ENCODE assay signal across 8 cellular contexts in genomic region chr10:50068352-50068659, GRCh38. TPM values are rescaled to one million over a fixed set of nuclear protein-coding genes. Genes with fewer than 3 reads are reported as not detected.
DNase-seq lines count a peak whose midpoint lies in the region; ATAC-seq, FAIRE-seq and TF ChIP-seq lines count a peak whose summit lies in the region.
"Not testable (repeated sequence)": the region's sequence is repeated elsewhere in the genome, so short reads cannot be mapped to it uniquely, and the experiment has no call there.

No MANE protein-coding gene starts in this region.

- CTCF ChIA-PET in CD4-positive, alpha-beta memory T cell (lab: Charles Lee; ENCODE audit: partially characterized antibody); T-cell (lab: Charles Lee): not testable (repeated sequence)

- H3K4me3 Mint-ChIP-seq in CD4-positive, alpha-beta memory T cell: peak overlapping the region; percentile 68 to 86 (median 78)
- peak overlapping the region; percentile 73 to 78 (median 77) for H3K4me3 Mint-ChIP-seq in T-cell

- H3K9me3 Mint-ChIP-seq in CD4-positive, alpha-beta memory T cell; T-cell: not testable (repeated sequence)

- not testable (repeated sequence) for H3K36me3 ChIP-seq in CD4-positive, alpha-beta memory T cell (ENCODE audit: insufficient read depth, low read length); adipocyte (ENCODE audit: control insufficient read depth, insufficient read depth, low read length, severe bottlenecking); keratinocyte (ENCODE audit: control insufficient read depth in 2 of 2, extremely low read depth in 1 of 2, insufficient read depth in 2 of 2, low read length in 2 of 2); neuron (ENCODE audit: insufficient read depth, low read length); suprapubic skin

- intact Hi-C loops in CD4-positive, alpha-beta memory T cell (cut with micrococcal nuclease): not testable (repeated sequence)

- WGBS in suprapubic skin: 14% methylated on average over 1 of the region's 13 CpGs

- dilution Hi-C loops in keratinocyte (cut with MboI; ENCODE audit: extremely low pct_ligation_motif_present, low sequenced_read_pairs): not testable (repeated sequence)

- not testable (repeated sequence) for H3K27ac ChIP-seq in CD4-positive, alpha-beta memory T cell (ENCODE audit: low read depth, low read length); keratinocyte (ENCODE audit: control insufficient read depth, insufficient read depth, low read length)
- H3K27ac ChIP-seq in suprapubic skin: peak overlapping the region; percentile 72

- H3K27ac Mint-ChIP-seq in CD4-positive, alpha-beta memory T cell: peak overlapping the region in 3 of 7 donors; percentile 50 to 95 (median 74)
- peak overlapping the region in 1 of 2 donors; percentile 72 for H3K27ac Mint-ChIP-seq in T-cell

- not testable (repeated sequence) for TF ChIP-seq POLR2A in suprapubic skin (IDR thresholded peaks at IDR 0.05)

- peaks cover 4 to 28% (median 9%) of the 10 kb centered on the region in 4 donors for H3K4me1 Mint-ChIP-seq in CD4-positive, alpha-beta memory T cell
- peaks cover 7 to 14% (median 12%) of the 10 kb centered on the region in 3 donors for H3K4me1 Mint-ChIP-seq in T-cell

- H3K4me2 ChIP-seq in keratinocyte (ENCODE audit: control insufficient read depth, extremely low read depth, insufficient read depth, low read depth, low read length): peak overlapping the region; percentile 62

- H3K27me3 Mint-ChIP-seq in CD4-positive, alpha-beta memory T cell; T-cell: not testable (repeated sequence)

- H3K9ac ChIP-seq in adipocyte (ENCODE audit: low read length) (peak overlapping the region; percentile 91), keratinocyte (ENCODE audit: control insufficient read depth, extremely low read depth, insufficient read depth, low read length) (peak overlapping the region; percentile 71)

- POLR2A ChIA-PET in CD4-positive, alpha-beta memory T cell (lab: Charles Lee; ENCODE audit: partially characterized antibody): interaction anchor here (1.1 to 1.8 kb wide), 2 partner anchors 529 to 556 kb away, joined by 6 to 11 read pairs; partner anchors contain the start of genes ERCC6 and SGMS1
- POLR2A ChIA-PET in T-cell (lab: Charles Lee): not testable (repeated sequence)

- TF ChIP-seq CTCF in epithelial cell of esophagus (IDR thresholded peaks at IDR 0.05; ENCODE audit: insufficient read depth, low read depth, low read length, missing control alignments); keratinocyte (optimal IDR thresholded peaks at IDR 0.05 in 1 of 3, IDR thresholded peaks at IDR 0.05 in 1 of 3, conservative IDR thresholded peaks at IDR 0.05 in 1 of 3; ENCODE audit: extremely low read depth in 1 of 3, insufficient read depth in 2 of 3, low read length in 3 of 3); suprapubic skin (IDR thresholded peaks at IDR 0.05): not testable (repeated sequence)

- not testable (repeated sequence) for H3K9me3 ChIP-seq in CD4-positive, alpha-beta memory T cell (ENCODE audit: control insufficient read depth in 1 of 2, low read length in 2 of 2); adipocyte (ENCODE audit: control insufficient read depth, low read length); keratinocyte (ENCODE audit: control insufficient read depth, low read depth, low read length); neuron (ENCODE audit: low read length); suprapubic skin

- FAIRE-seq in keratinocyte (lab: Jason Lieb, UNC): not testable (repeated sequence)

- H3K27me3 ChIP-seq in CD4-positive, alpha-beta memory T cell (ENCODE audit: insufficient read depth, low read length); adipocyte (replicated peaks; ENCODE audit: control insufficient read depth, insufficient read depth, low read length); keratinocyte (ENCODE audit: control insufficient read depth, extremely low read depth, insufficient read depth, low read length); neuron (ENCODE audit: insufficient read depth, low read length); suprapubic skin: not testable (repeated sequence)

- H4K20me1 ChIP-seq in keratinocyte (ENCODE audit: control insufficient read depth, extremely low read depth, insufficient read depth, low read length): not testable (repeated sequence)

- not testable (repeated sequence) for H3K4me1 ChIP-seq in CD4-positive, alpha-beta memory T cell (ENCODE audit: insufficient read depth, low read length); adipocyte (ENCODE audit: control insufficient read depth, insufficient read depth, low read length); keratinocyte (ENCODE audit: control insufficient read depth, extremely low read depth, insufficient read depth, low read length); neuron (ENCODE audit: insufficient read depth, low read length)
- H3K4me1 ChIP-seq in suprapubic skin: peaks cover 13% of the 10 kb centered on the region

- H2AFZ ChIP-seq in keratinocyte (ENCODE audit: control insufficient read depth, low read length) (peak overlapping the region; percentile 26), neuron (ENCODE audit: low read depth, low read length) (peak overlapping the region; percentile 48)

- not testable (repeated sequence) for TF ChIP-seq EP300 in suprapubic skin (IDR thresholded peaks at IDR 0.05)

- H3K4me3 ChIP-seq in CD4-positive, alpha-beta memory T cell (ENCODE audit: low read length in 2 of 2): not testable (repeated sequence)
- H3K4me3 ChIP-seq in adipocyte (ENCODE audit: low read length): peak overlapping the region; percentile 82
- H3K4me3 ChIP-seq in epithelial cell of esophagus (ENCODE audit: low read length): peak overlapping the region; percentile 61
- peak overlapping the region; percentile 40 to 72 (median 63) for H3K4me3 ChIP-seq in keratinocyte (ENCODE audit: control insufficient read depth in 2 of 3, extremely low read depth in 1 of 3, insufficient read depth in 2 of 3, low read depth in 1 of 3, low read length in 3 of 3)
- peak overlapping the region; percentile 92 for H3K4me3 ChIP-seq in neuron (ENCODE audit: low read length)
- peak overlapping the region; percentile 66 for H3K4me3 ChIP-seq in suprapubic skin

- H3K79me2 ChIP-seq in keratinocyte (ENCODE audit: control insufficient read depth, insufficient read depth, low read length): not testable (repeated sequence)

- not testable (repeated sequence) for H3K36me3 Mint-ChIP-seq in CD4-positive, alpha-beta memory T cell; T-cell

- peak; percentile 3 to 23 (median 7) for DNase-seq in CD4-positive, alpha-beta memory T cell
- not testable (repeated sequence) for DNase-seq in T-cell; adipocyte (ENCODE audit: low read depth); epithelial cell of esophagus (ENCODE audit: low read depth); keratinocyte (ENCODE audit: low read depth, low spot score); suprapubic skin (ENCODE audit: low spot score in 2 of 2)

- ATAC-seq in HG03064 (IDR thresholded peaks at IDR 0.05; ENCODE audit: low read depth, unreplicated experiment): peak; percentile 10
- ATAC-seq in T-cell (replicated peaks in 1 of 4): not testable (repeated sequence)

- H3K9me1 ChIP-seq in keratinocyte (ENCODE audit: control insufficient read depth, extremely low read depth, insufficient read depth, low read length): not testable (repeated sequence)

RNA-seq across cellular contexts. Expression of gene WASHC2A, which starts 0.6 kb away (rescaled TPM):
- 10 to 100 TPM; 64.6 to 70.9 TPM for total RNA-seq in CD4-positive, alpha-beta memory T cell
- 10 to 100 TPM; 10.7 to 44.3 TPM for polyA plus RNA-seq in CD4-positive, alpha-beta memory T cell
- total RNA-seq in T-cell (10 to 100 TPM; 46.2 to 62.6 (median 55.3) TPM), suprapubic skin (10 to 100 TPM; 29.7 to 68.0 (median 33.9) TPM)
- polyA plus RNA-seq in keratinocyte: 25.8 to 38.0 TPM (median 29.9 TPM) in 3 replicates
- polyA plus RNA-seq in keratinocyte (2011; ENCODE audit: low read depth): 101 TPM
- 20.6 and 32.3 TPM in 2 replicates for polyA plus RNA-seq in keratinocyte (2011; cell fraction: cytosol; rRNA removed)
- polyA plus RNA-seq in keratinocyte (2011; cell fraction: nucleus; rRNA removed): 47.8 and 55.2 TPM in 2 replicates
- 21.4 and 24.0 TPM in 2 replicates for polyA plus RNA-seq in keratinocyte (2012; ENCODE audit: low replicate concordance)
- 7.3 to 45.5 TPM (median 21.1 TPM) in 3 replicates for polyA minus RNA-seq in keratinocyte
- polyA minus RNA-seq in keratinocyte (2011; cell fraction: cytosol; rRNA and poly(A)+ RNA removed): 16.7 TPM
- 25.7 and 43.1 TPM in 2 replicates for polyA minus RNA-seq in keratinocyte (2011; cell fraction: nucleus; rRNA and poly(A)+ RNA removed)
